Comparison of ENCODE assay signal across 17 cellular contexts in the genomic region with DNA sequence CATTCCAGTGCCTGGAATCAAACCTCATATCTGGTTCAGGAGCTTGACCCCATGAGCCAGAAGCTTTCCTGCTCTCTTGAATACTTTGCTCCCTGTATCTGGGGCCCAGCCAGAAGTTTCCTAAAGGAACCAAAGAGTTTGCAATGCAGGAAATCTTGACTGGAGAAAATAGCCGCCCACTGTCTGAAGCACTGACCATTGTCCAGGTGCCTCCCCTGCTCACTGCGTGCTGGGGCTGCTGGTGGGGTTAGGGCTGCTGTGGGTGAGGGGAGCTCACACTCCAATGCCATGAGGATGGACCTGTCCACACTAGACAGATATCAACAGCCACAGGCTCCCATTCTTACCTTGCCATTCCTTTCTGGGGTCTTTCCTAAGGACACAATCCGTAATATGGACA.
"Had no signal": no experiment of that assay in that cellular context is flagged by ENCODE, and none has a peak within 500 bp of the region (broad histone marks: within the 10 kb centered on the region; RNA-seq: fewer than 3 reads in every experiment).

No MANE protein-coding gene starts in this region.

- H3K4me1 Mint-ChIP-seq: activated CD4-positive, alpha-beta memory T cell treated with anti-CD3 and anti-CD28 coated beads, Interleukin-2, amount 10 ng/mL, durations not matched to agents 7 days and 5 days; activated CD4-positive, alpha-beta T cell treated with anti-CD3 and anti-CD28 coated beads for 36 hours; activated naive CD8-positive, alpha-beta T cell treated with anti-CD3 and anti-CD28 coated beads, Interleukin-2, amount 50 U/mL, for 24 hours had no signal

- H3K9me3 ChIP-seq: mucosa of descending colon, thoracic aorta, uterus had no signal

- H3K4me1 ChIP-seq: gastroesophageal sphincter, stomach, uterus had no signal

- H3K27me3 ChIP-seq: cardiac muscle cell, uterus had no signal

- H3K27ac ChIP-seq: cardiac muscle cell, coronary artery, gastroesophageal sphincter, stomach, thoracic aorta, uterus had no signal

- H3K36me3 ChIP-seq: cardiac muscle cell, gastroesophageal sphincter, stomach, thoracic aorta, uterus had no signal

- H3K9me3 Mint-ChIP-seq: activated CD4-positive, alpha-beta memory T cell treated with anti-CD3 and anti-CD28 coated beads, Interleukin-2, amount 10 ng/mL, durations not matched to agents 7 days and 5 days had no signal

- ATAC-seq: activated CD4-positive, alpha-beta T cell treated with anti-CD3 and anti-CD28 coated beads for 36 hours; activated naive CD8-positive, alpha-beta T cell treated with anti-CD3 and anti-CD28 coated beads, Interleukin-2, amount 50 U/mL, for 24 hours; gastroesophageal sphincter; mucosa of descending colon; naive thymus-derived CD8-positive, alpha-beta T cell had no signal

- DNase-seq: activated CD4-positive, alpha-beta memory T cell treated with anti-CD3 and anti-CD28 coated beads, Interleukin-2, amount 10 ng/mL, durations not matched to agents 7 days and 5 days; activated CD4-positive, alpha-beta T cell treated with anti-CD3 and anti-CD28 coated beads for 36 hours; activated naive CD8-positive, alpha-beta T cell treated with anti-CD3 and anti-CD28 coated beads, Interleukin-2, amount 50 U/mL, for 24 hours; activated T-cell treated with anti-CD3 and anti-CD28 coated beads, Interleukin-2, amount 50 U/mL, for 48 hours; effector CD4-positive, alpha-beta T cell; occipital lobe; stimulated activated CD4-positive, alpha-beta T cell treated with anti-CD3 and anti-CD28 coated beads, Interleukin-15, amount 100 ng/mL, for 24 hours; stimulated activated CD4-positive, alpha-beta T cell treated with anti-CD3 and anti-CD28 coated beads, Interleukin-4, amount 100 ng/mL, for 4 hours; stomach; T-helper 9 cell; uterus had no signal

- H3K4me3 Mint-ChIP-seq: activated CD4-positive, alpha-beta memory T cell treated with anti-CD3 and anti-CD28 coated beads, Interleukin-2, amount 10 ng/mL, durations not matched to agents 7 days and 5 days; activated CD4-positive, alpha-beta T cell treated with anti-CD3 and anti-CD28 coated beads for 36 hours; activated naive CD8-positive, alpha-beta T cell treated with anti-CD3 and anti-CD28 coated beads, Interleukin-2, amount 50 U/mL, for 24 hours; naive thymus-derived CD8-positive, alpha-beta T cell had no signal

- H3K4me3 ChIP-seq: cardiac muscle cell, coronary artery, gastroesophageal sphincter, mucosa of descending colon, stomach, thoracic aorta, uterus had no signal

- H3K27ac Mint-ChIP-seq: activated CD4-positive, alpha-beta memory T cell treated with anti-CD3 and anti-CD28 coated beads, Interleukin-2, amount 10 ng/mL, durations not matched to agents 7 days and 5 days; activated CD4-positive, alpha-beta T cell treated with anti-CD3 and anti-CD28 coated beads for 36 hours; activated naive CD8-positive, alpha-beta T cell treated with anti-CD3 and anti-CD28 coated beads, Interleukin-2, amount 50 U/mL, for 24 hours had no signal
